Comparison of ENCODE assay signal across 1 cellular context in genomic region chr15:63226155-63226883, GRCh38.
TF ChIP-seq lines count a peak whose summit lies in the region.

No MANE protein-coding gene starts in this region.

TF ChIP-seq in K562, 482 proteins besides CTCF, POLR2A, EP300 and RAD21:
- 0 out of 2 replicates have a peak, but pooled peaks have one; percentile 51 for TF ChIP-seq ADNP (tag; IDR thresholded peaks at IDR 0.05)
- no peak for TF ChIP-seq MEF2D (tag; conservative IDR thresholded peaks at IDR 0.05; ENCODE audit: low read depth)
- peak; percentile 36 for TF ChIP-seq L3MBTL2 (IDR thresholded peaks at IDR 0.05)
- 0 out of 4 replicates have a peak, but pooled peaks of 1 of the 2 experiments have one; percentile 12 for TF ChIP-seq SRF (CRISPR knock-in tag; IDR thresholded peaks at IDR 0.05)
- TF ChIP-seq ZNF217 (CRISPR knock-in tag; IDR thresholded peaks at IDR 0.05) = no peak
- TF ChIP-seq RBBP5 (IDR thresholded peaks at IDR 0.05; ENCODE audit: borderline replicate concordance, insufficient read depth, low read length, poor library complexity, severe bottlenecking) = peak; percentile 28
- TF ChIP-seq, protein P1, sequence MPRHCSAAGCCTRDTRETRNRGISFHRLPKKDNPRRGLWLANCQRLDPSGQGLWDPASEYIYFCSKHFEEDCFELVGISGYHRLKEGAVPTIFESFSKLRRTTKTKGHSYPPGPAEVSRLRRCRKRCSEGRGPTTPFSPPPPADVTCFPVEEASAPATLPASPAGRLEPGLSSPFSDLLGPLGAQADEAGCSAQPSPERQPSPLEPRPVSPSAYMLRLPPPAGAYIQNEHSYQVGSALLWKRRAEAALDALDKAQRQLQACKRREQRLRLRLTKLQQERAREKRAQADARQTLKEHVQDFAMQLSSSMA (CRISPR knock-in tag; IDR thresholded peaks at IDR 0.05) = no peak
- peak; percentile 61 for TF ChIP-seq MAFG (tag; conservative IDR thresholded peaks at IDR 0.05)
- TF ChIP-seq ZNF431 (CRISPR knock-in tag; IDR thresholded peaks at IDR 0.05) = no peak
- TF ChIP-seq ZNF384 (IDR thresholded peaks at IDR 0.05; ENCODE audit: low read depth, low read length) = no peak
- peak; percentile 34 for TF ChIP-seq NFE2 (IDR thresholded peaks at IDR 0.05; ENCODE audit: low read depth)
- no peak for TF ChIP-seq EP400 (IDR thresholded peaks at IDR 0.05)
- TF ChIP-seq HDAC1 (IDR thresholded peaks at IDR 0.05) = no peak
- TF ChIP-seq MEIS2 (IDR thresholded peaks at IDR 0.05; ENCODE audit: partially characterized antibody) = peak; percentile 59
- TF ChIP-seq GTF2E2 (tag; IDR thresholded peaks at IDR 0.05) = 0 out of 2 replicates have a peak, but pooled peaks have one; percentile 49
- peak; percentile 37; the same call in 1 of the 2 replicates for TF ChIP-seq DPF2 (IDR thresholded peaks at IDR 0.05)
- TF ChIP-seq ZNF316 (IDR thresholded peaks at IDR 0.05) = peak; percentile 70
- no peak for TF ChIP-seq PBX2 (CRISPR knock-in tag; IDR thresholded peaks at IDR 0.05; ENCODE audit: low read depth)
- TF ChIP-seq PBX2 (tag; conservative IDR thresholded peaks at IDR 0.05; ENCODE audit: low read depth) = peak; percentile 56; the same call in 1 of the 2 replicates
- 0 out of 2 replicates have a peak, but pooled peaks have one; percentile 11 for TF ChIP-seq GATAD2B (IDR thresholded peaks at IDR 0.05; ENCODE audit: borderline replicate concordance)
- TF ChIP-seq, protein P2, sequence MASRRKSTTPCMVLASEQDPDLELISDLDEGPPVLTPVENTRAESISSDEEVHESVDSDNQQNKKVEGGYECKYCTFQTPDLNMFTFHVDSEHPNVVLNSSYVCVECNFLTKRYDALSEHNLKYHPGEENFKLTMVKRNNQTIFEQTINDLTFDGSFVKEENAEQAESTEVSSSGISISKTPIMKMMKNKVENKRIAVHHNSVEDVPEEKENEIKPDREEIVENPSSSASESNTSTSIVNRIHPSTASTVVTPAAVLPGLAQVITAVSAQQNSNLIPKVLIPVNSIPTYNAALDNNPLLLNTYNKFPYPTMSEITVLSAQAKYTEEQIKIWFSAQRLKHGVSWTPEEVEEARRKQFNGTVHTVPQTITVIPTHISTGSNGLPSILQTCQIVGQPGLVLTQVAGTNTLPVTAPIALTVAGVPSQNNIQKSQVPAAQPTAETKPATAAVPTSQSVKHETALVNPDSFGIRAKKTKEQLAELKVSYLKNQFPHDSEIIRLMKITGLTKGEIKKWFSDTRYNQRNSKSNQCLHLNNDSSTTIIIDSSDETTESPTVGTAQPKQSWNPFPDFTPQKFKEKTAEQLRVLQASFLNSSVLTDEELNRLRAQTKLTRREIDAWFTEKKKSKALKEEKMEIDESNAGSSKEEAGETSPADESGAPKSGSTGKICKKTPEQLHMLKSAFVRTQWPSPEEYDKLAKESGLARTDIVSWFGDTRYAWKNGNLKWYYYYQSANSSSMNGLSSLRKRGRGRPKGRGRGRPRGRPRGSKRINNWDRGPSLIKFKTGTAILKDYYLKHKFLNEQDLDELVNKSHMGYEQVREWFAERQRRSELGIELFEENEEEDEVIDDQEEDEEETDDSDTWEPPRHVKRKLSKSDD (conservative IDR thresholded peaks at IDR 0.05; ENCODE audit: low read length) = no peak
- TF ChIP-seq, protein P3, sequence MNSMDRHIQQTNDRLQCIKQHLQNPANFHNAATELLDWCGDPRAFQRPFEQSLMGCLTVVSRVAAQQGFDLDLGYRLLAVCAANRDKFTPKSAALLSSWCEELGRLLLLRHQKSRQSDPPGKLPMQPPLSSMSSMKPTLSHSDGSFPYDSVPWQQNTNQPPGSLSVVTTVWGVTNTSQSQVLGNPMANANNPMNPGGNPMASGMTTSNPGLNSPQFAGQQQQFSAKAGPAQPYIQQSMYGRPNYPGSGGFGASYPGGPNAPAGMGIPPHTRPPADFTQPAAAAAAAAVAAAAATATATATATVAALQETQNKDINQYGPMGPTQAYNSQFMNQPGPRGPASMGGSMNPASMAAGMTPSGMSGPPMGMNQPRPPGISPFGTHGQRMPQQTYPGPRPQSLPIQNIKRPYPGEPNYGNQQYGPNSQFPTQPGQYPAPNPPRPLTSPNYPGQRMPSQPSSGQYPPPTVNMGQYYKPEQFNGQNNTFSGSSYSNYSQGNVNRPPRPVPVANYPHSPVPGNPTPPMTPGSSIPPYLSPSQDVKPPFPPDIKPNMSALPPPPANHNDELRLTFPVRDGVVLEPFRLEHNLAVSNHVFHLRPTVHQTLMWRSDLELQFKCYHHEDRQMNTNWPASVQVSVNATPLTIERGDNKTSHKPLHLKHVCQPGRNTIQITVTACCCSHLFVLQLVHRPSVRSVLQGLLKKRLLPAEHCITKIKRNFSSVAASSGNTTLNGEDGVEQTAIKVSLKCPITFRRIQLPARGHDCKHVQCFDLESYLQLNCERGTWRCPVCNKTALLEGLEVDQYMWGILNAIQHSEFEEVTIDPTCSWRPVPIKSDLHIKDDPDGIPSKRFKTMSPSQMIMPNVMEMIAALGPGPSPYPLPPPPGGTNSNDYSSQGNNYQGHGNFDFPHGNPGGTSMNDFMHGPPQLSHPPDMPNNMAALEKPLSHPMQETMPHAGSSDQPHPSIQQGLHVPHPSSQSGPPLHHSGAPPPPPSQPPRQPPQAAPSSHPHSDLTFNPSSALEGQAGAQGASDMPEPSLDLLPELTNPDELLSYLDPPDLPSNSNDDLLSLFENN (IDR thresholded peaks at IDR 0.05; ENCODE audit: low read depth in 2 of 2, low read length in 2 of 2) = no peak
- no peak for TF ChIP-seq RREB1 (CRISPR knock-in tag; IDR thresholded peaks at IDR 0.05)
- no peak for TF ChIP-seq NFIX (CRISPR knock-in tag; IDR thresholded peaks at IDR 0.05; ENCODE audit: low read depth)
- peak; percentile 52; the same call in 1 of the 2 replicates for TF ChIP-seq C11orf30 (IDR thresholded peaks at IDR 0.05; ENCODE audit: low read depth)
- peak; percentile 4; the same call in 1 of the 2 replicates for TF ChIP-seq MAFF (IDR thresholded peaks at IDR 0.05; ENCODE audit: low read length)
- 0 out of 2 replicates have a peak, but pooled peaks have one; percentile 23 for TF ChIP-seq SMARCA4 (IDR thresholded peaks at IDR 0.05)
